In the genomic region with DNA sequence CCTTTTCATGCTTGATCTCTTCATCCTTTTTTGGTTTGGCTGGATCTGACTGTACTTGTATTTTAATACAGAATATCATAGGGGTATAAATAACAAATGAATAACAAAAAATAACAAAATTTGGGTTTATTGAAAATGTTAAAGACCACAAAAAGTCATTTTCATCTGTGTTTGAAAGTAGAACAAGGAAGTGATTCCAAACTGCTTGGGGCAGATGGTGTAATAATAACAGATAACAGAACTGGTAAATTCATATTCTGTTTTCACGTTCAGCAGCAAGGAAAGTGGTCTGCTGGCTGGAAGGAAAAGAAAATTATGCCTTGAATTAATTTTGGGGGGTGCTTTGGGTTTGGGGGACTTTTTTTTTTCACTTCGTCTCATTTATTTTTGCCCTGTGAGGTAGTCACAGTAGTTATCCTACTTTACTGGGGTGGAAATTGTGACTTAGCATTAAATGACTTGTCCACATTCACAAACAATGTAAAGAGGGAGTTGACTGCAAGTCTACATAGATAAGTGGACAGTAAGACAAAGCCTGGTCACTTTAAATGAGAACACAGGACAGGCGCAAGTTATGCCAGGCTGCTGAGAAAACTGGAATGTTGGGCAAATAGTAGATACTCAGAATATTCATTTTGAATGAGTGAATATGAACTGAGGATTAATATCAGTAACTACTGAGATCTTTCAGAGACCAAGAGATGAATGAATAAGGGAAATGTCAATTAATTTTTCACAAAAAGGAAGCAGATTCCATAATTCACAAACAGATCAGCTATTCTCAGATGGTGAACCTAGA, we compare ENCODE assay signal across 13 cellular contexts.
DNase-seq lines count a peak whose midpoint lies in the region; ATAC-seq, FAIRE-seq and TF ChIP-seq lines count a peak whose summit lies in the region.
"Had no signal": no experiment of that assay in that cellular context is flagged by ENCODE, and none has a peak within 500 bp of the region (broad histone marks: within the 10 kb centered on the region; RNA-seq: fewer than 3 reads in every experiment).

No MANE protein-coding gene starts in this region.

- TF ChIP-seq CTCF in SK-N-SH (IDR thresholded peaks at IDR 0.05) (no peak), left lung (IDR thresholded peaks at IDR 0.05) (no peak)

- ATAC-seq in HG02973 (IDR thresholded peaks at IDR 0.05; ENCODE audit: unreplicated experiment), result peak; percentile 59
- ATAC-seq in left lung, result peak; percentile 40
- ATAC-seq in stimulated activated naive CD8-positive, alpha-beta T cell treated with anti-CD3 and anti-CD28 coated beads, Interleukin-15, Interleukin-2, amounts not matched to agents 100 U/mL and 50 U/mL, for 24 hours, result no peak

- no peak overlapping the region for H2AFZ ChIP-seq in SK-N-SH (ENCODE audit: low read depth)

- TF ChIP-seq POLR2A in GM12891 (IDR thresholded peaks at IDR 0.05; ENCODE audit: low read depth, low read length), result no peak

- H3K4me1 ChIP-seq in SK-N-SH (ENCODE audit: control insufficient read depth in 1 of 2, insufficient read depth in 2 of 2, low read depth in 1 of 2, low read length in 1 of 2) (peaks cover 0 to 10% of the 10 kb centered on the region in 2 experiments), left lung (peaks cover 4 to 17% of the 10 kb centered on the region in 2 donors)

- H3K27me3 ChIP-seq in SK-N-SH (ENCODE audit: insufficient read depth) (no peaks in the 10 kb centered on the region), left lung (no peaks in the 10 kb centered on the region), MG63 (no peaks in the 10 kb centered on the region)

- no peaks in the 10 kb centered on the region for H3K36me3 ChIP-seq in SK-N-SH (replicated peaks in 1 of 2; ENCODE audit: control insufficient read depth in 1 of 2, insufficient read depth in 2 of 2, low read length in 1 of 2)
- H3K36me3 ChIP-seq in left lung, result no peaks in the 10 kb centered on the region
- no peaks in the 10 kb centered on the region for H3K36me3 ChIP-seq in MG63

- H4K20me1 ChIP-seq in SK-N-SH (ENCODE audit: insufficient read depth), result no peaks in the 10 kb centered on the region

- no peak overlapping the region; the same call in 1 of the 2 replicates for H3K4me2 ChIP-seq in SK-N-SH

- 37% methylated on average over 3 of the region's 3 CpGs for WGBS in SK-N-SH (ENCODE audit: low lambda C conversion rate)

- H3K27ac ChIP-seq in SK-N-SH (ENCODE audit: low read depth in 2 of 2, low read length in 1 of 2) (peak overlapping the region; percentile 82 to 91; a peak in 3 of 4 replicates), left lung (peak overlapping the region in 1 of 2 donors; percentile 2)

- no peaks in the 10 kb centered on the region for H3K9me3 ChIP-seq in SK-N-SH
- H3K9me3 ChIP-seq in left lung, result no peaks in the 10 kb centered on the region
- no peaks in the 10 kb centered on the region for H3K9me3 ChIP-seq in MG63

- POLR2A ChIA-PET in SK-N-SH (lab: Yijun Ruan, JAX), result no interaction called here

- no peak for TF ChIP-seq EP300 in SK-N-SH (IDR thresholded peaks at IDR 0.05; ENCODE audit: borderline replicate concordance in 1 of 2, low read depth in 1 of 2, low read length in 1 of 2)

- no peak for DNase-seq in GM12891 (ENCODE audit: insufficient read length, low spot score)
- no peak for DNase-seq in SK-N-SH
- DNase-seq in left lung, result no peak
- no peak for DNase-seq in MG63
- DNase-seq in stimulated activated CD4-positive, alpha-beta T cell treated with anti-CD3 and anti-CD28 coated beads, Interleukin-1b, Interleukin-23, amount 100 ng/mL, for 48 hours, result no peak
- no peak for DNase-seq in activated gamma-delta T cell treated with Interleukin-2 at 50 U/mL for 16 hours
- DNase-seq in stimulated activated naive CD8-positive, alpha-beta T cell treated with anti-CD3 and anti-CD28 coated beads, Interleukin-15, Interleukin-2, amounts not matched to agents 100 U/mL and 50 U/mL, for 24 hours, result no peak
- DNase-seq: left cardiac atrium; NCI-H187; NK-92 treated with Interleukin-12 subunit alpha and Interleukin-12 subunit beta, amount 100 ng/mL, for 24 hours; T-helper 9 cell had no signal

- CTCF ChIA-PET in SK-N-SH (lab: Yijun Ruan, JAX), result no interaction called here

- H3K9ac ChIP-seq in SK-N-SH, result peak overlapping the region; percentile 47; the same call in 1 of the 2 replicates

- H3F3A ChIP-seq in SK-N-SH (replicated peaks; ENCODE audit: insufficient read depth), result peaks cover 26% of the 10 kb centered on the region

- no peaks in the 10 kb centered on the region for H3K79me2 ChIP-seq in SK-N-SH (ENCODE audit: insufficient read depth)

- H3K4me3 ChIP-seq in SK-N-SH (ENCODE audit: low read depth in 2 of 2, low read length in 1 of 2) (no peak overlapping the region), left lung (no peak overlapping the region), MG63 (no peak overlapping the region)
- H3K4me3 ChIP-seq: skin epidermis had no signal

- intact Hi-C loops in left lung (cut with DNase I), result no loop called here

- H3K9me2 ChIP-seq in SK-N-SH, result no peaks in the 10 kb centered on the region

- FAIRE-seq in GM12891 (lab: Jason Lieb, UNC), result no peak

- no peak for TF ChIP-seq RAD21 in SK-N-SH (IDR thresholded peaks at IDR 0.05; ENCODE audit: low read length)

TF ChIP-seq in GM12891, 5 proteins besides CTCF, POLR2A, EP300 and RAD21:
- TF ChIP-seq SPI1 (IDR thresholded peaks at IDR 0.05; ENCODE audit: low read depth, low read length), result peak; percentile 72
- TF ChIP-seq PAX5 (IDR thresholded peaks at IDR 0.05; ENCODE audit: insufficient read depth, low read length, severe bottlenecking), result no peak

TF ChIP-seq in SK-N-SH, 30 proteins besides CTCF, POLR2A, EP300 and RAD21:
- TF ChIP-seq, protein P1, sequence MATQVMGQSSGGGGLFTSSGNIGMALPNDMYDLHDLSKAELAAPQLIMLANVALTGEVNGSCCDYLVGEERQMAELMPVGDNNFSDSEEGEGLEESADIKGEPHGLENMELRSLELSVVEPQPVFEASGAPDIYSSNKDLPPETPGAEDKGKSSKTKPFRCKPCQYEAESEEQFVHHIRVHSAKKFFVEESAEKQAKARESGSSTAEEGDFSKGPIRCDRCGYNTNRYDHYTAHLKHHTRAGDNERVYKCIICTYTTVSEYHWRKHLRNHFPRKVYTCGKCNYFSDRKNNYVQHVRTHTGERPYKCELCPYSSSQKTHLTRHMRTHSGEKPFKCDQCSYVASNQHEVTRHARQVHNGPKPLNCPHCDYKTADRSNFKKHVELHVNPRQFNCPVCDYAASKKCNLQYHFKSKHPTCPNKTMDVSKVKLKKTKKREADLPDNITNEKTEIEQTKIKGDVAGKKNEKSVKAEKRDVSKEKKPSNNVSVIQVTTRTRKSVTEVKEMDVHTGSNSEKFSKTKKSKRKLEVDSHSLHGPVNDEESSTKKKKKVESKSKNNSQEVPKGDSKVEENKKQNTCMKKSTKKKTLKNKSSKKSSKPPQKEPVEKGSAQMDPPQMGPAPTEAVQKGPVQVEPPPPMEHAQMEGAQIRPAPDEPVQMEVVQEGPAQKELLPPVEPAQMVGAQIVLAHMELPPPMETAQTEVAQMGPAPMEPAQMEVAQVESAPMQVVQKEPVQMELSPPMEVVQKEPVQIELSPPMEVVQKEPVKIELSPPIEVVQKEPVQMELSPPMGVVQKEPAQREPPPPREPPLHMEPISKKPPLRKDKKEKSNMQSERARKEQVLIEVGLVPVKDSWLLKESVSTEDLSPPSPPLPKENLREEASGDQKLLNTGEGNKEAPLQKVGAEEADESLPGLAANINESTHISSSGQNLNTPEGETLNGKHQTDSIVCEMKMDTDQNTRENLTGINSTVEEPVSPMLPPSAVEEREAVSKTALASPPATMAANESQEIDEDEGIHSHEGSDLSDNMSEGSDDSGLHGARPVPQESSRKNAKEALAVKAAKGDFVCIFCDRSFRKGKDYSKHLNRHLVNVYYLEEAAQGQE (IDR thresholded peaks at IDR 0.05; ENCODE audit: low read depth, low read length), result no peak
- TF ChIP-seq MXI1 (IDR thresholded peaks at IDR 0.05; ENCODE audit: low read depth, low read length), result no peak
- no peak for TF ChIP-seq NRF1 (IDR thresholded peaks at IDR 0.05; ENCODE audit: low read depth, low read length)
- no peak for TF ChIP-seq TCF12 (IDR thresholded peaks at IDR 0.05)
- no peak for TF ChIP-seq TAF1 (IDR thresholded peaks at IDR 0.05; ENCODE audit: borderline replicate concordance, low read depth, low read length)
- no peak for TF ChIP-seq MEF2A (IDR thresholded peaks at IDR 0.05; ENCODE audit: borderline replicate concordance, low read depth)
TF ChIP-seq in SK-N-SH: peak in this region for 0.
